In the genomic region with DNA sequence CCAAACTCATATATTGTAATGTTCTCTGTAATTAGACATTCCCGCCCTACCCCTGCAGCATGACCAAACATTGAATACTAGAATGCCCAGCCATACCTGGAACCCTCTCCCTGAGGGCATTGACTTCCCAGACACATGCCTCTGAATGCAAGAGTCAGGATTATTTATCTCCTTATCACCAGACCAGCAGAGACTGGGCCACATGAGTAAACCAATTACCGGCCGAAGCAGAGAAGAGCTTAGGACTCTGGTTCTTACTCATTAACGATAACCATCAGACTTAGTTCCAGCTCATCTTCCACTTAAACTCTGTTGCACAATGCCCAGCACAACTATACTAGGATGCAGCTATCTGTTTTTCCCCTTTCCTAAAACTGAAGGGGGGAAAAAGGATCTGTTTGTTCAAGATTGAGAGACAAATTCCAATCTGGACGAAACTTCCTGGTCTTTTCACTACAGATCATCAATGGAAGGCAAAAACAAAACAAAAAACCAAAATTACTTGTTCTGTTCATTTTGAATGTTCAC, we compare ENCODE assay signal across 10 cellular contexts.
A peak's percentile ranks its signal among the peaks of the same experiment; 100 is the strongest.
DNase-seq lines count a peak whose midpoint lies in the region; ATAC-seq and TF ChIP-seq lines count a peak whose summit lies in the region.
"Had no signal": no experiment of that assay in that cellular context is flagged by ENCODE, and none has a peak within 500 bp of the region (broad histone marks: within the 10 kb centered on the region; RNA-seq: fewer than 3 reads in every experiment).

No MANE protein-coding gene starts in this region.

- H3K27me3 ChIP-seq in ovary = no peaks in the 10 kb centered on the region

- peaks cover 4% of the 10 kb centered on the region for H3K4me1 ChIP-seq in ovary (ENCODE audit: insufficient read depth)

- 92 to 94% (median 92%) methylated on average over 5 of the region's 5 CpGs for WGBS in ovary, 3 donors

- H3K9me3 Mint-ChIP-seq in glutamatergic neuron (ENCODE audit: unreplicated experiment) = peaks cover 4% of the 10 kb centered on the region

- H3K36me3 Mint-ChIP-seq in glutamatergic neuron (ENCODE audit: unreplicated experiment) = no peaks in the 10 kb centered on the region

- peak; percentile 89 for DNase-seq in EL
- peak; percentile 92 for DNase-seq in OCI-M1 (lab: John Stamatoyannopoulos, UW)
- peak; percentile 26 for DNase-seq in fibroblast of peridontal ligament (ENCODE audit: extremely low read depth)
- DNase-seq in sciatic nerve (ENCODE audit: low spot score) = no peak
- DNase-seq in foreskin melanocyte = no peak
- DNase-seq in glutamatergic neuron = no peak
- no peak for DNase-seq in ovary
- no peak for DNase-seq in SW 1271 (lab: John Stamatoyannopoulos, UW)
- DNase-seq: activated T-cell treated with anti-CD3 and anti-CD28 coated beads for 4 hours, NCI-H748 treated with DMSO at 0.1 percent for 48 hours had no signal

- TF ChIP-seq CTCF in glutamatergic neuron (IDR thresholded peaks at IDR 0.05; ENCODE audit: partially characterized antibody, unreplicated experiment) = no peak
- TF ChIP-seq CTCF in ovary (IDR thresholded peaks at IDR 0.05) = no peak

- H3K27ac ChIP-seq in ovary = no peak overlapping the region

- H3K27ac Mint-ChIP-seq in glutamatergic neuron (ENCODE audit: unreplicated experiment) = no peak overlapping the region

- no peak overlapping the region for H3K4me3 Mint-ChIP-seq in glutamatergic neuron (ENCODE audit: unreplicated experiment)

- peaks cover 11% of the 10 kb centered on the region for H3K4me1 Mint-ChIP-seq in glutamatergic neuron (ENCODE audit: low read depth, unreplicated experiment)

- no peak overlapping the region for H3K4me3 ChIP-seq in ovary

- no peaks in the 10 kb centered on the region for H3K27me3 Mint-ChIP-seq in glutamatergic neuron (ENCODE audit: unreplicated experiment)

- intact Hi-C loops in sciatic nerve (cut with DNase I) = no loop called here
- intact Hi-C loops in ovary (cut with DNase I) = no loop called here

- TF ChIP-seq EP300 in ovary (IDR thresholded peaks at IDR 0.05) = no peak

- H3K36me3 ChIP-seq in ovary = no peaks in the 10 kb centered on the region

- H3K9me3 ChIP-seq in ovary = no peaks in the 10 kb centered on the region

- ATAC-seq in sciatic nerve = peak; percentile 35

- no peak for TF ChIP-seq POLR2A in ovary (IDR thresholded peaks at IDR 0.05)

Comparison
In these comparisons a context has a peak if more than half of its experiments do, and no peak if none do; other contexts are left out.
1. DNase-seq: peak in EL (single experiment), OCI-M1 (single experiment) and fibroblast of peridontal ligament (single experiment); none in sciatic nerve (single experiment), foreskin melanocyte (single experiment), glutamatergic neuron (single experiment), ovary (0 of 5) and SW 1271 (0 of 2).